Comparison of ENCODE assay signal across 1 cellular context in genomic region chr11:82996966-82997606, GRCh38.
TF ChIP-seq lines count a peak whose summit lies in the region.

No MANE protein-coding gene starts in this region.

TF ChIP-seq in GM12878, 131 proteins besides CTCF, POLR2A, EP300 and RAD21 (continued from another document and continues in another):
- TF ChIP-seq SKIL (IDR thresholded peaks at IDR 0.05; ENCODE audit: low read depth, poor library complexity, severe bottlenecking) (peak; percentile 96), RUNX3 (IDR thresholded peaks at IDR 0.05; ENCODE audit: low read length) (peak; percentile 79), SREBF1 (IDR thresholded peaks at IDR 0.05; ENCODE audit: low read length) (no peak), NBN (IDR thresholded peaks at IDR 0.05) (peak; percentile 63; the same call in 1 of the 2 replicates), MEF2B (IDR thresholded peaks at IDR 0.05; ENCODE audit: partially characterized antibody, poor library complexity, severe bottlenecking) (peak; percentile 81), FOXM1 (IDR thresholded peaks at IDR 0.05; ENCODE audit: low read depth, low read length) (peak; percentile 75), RELB (IDR thresholded peaks at IDR 0.05; ENCODE audit: low read depth) (peak; percentile 60; the same call in 1 of the 2 replicates), DPF2 (IDR thresholded peaks at IDR 0.05) (peak; percentile 94), CEBPB (IDR thresholded peaks at IDR 0.05; ENCODE audit: borderline replicate concordance in 1 of 2, low read depth in 2 of 2, low read length in 2 of 2) (no peak), ZBTB40 (IDR thresholded peaks at IDR 0.05; ENCODE audit: borderline replicate concordance) (no peak), CBFB (IDR thresholded peaks at IDR 0.05; ENCODE audit: low read depth) (peak; percentile 59; the same call in 1 of the 2 replicates), POLR2AphosphoS5 (IDR thresholded peaks at IDR 0.05; ENCODE audit: low read length) (0 out of 2 replicates have a peak, but pooled peaks have one; percentile 29), NR2F1 (conservative IDR thresholded peaks at IDR 0.05) (peak; percentile 98), IRF3 (IDR thresholded peaks at IDR 0.05) (no peak), POU2F2 (IDR thresholded peaks at IDR 0.05; ENCODE audit: borderline replicate concordance, low read depth, low read length) (no peak; the same call in 2 of the 3 replicates), ETV6 (conservative IDR thresholded peaks at IDR 0.05 in 1 of 2, IDR thresholded peaks at IDR 0.05 in 1 of 2; ENCODE audit: borderline replicate concordance in 1 of 2, low read depth in 1 of 2) (peak in 1 of 2 experiments; percentile 86; a peak in 2 of 4 replicates), ZNF24 (IDR thresholded peaks at IDR 0.05) (peak; percentile 87), RAD51 (IDR thresholded peaks at IDR 0.05) (no peak), FOS (IDR thresholded peaks at IDR 0.05; ENCODE audit: borderline replicate concordance, extremely low read depth, insufficient read length) (no peak), IKZF1 (conservative IDR thresholded peaks at IDR 0.05) (peak; percentile 87), CBX3 (IDR thresholded peaks at IDR 0.05; ENCODE audit: borderline replicate concordance, low read depth) (no peak), NKRF (conservative IDR thresholded peaks at IDR 0.05) (peak; percentile 60), E4F1 (IDR thresholded peaks at IDR 0.05; ENCODE audit: borderline replicate concordance, partially characterized antibody) (no peak), IRF4 (IDR thresholded peaks at IDR 0.05; ENCODE audit: low read depth, low read length) (peak; percentile 94), ELK1 (IDR thresholded peaks at IDR 0.05; ENCODE audit: low read depth, low read length) (no peak), IKZF2 (IDR thresholded peaks at IDR 0.05) (peak; percentile 76 to 93; a peak in 3 of 4 replicates), SP1 (IDR thresholded peaks at IDR 0.05; ENCODE audit: low read depth, low read length) (no peak), MTA2 (IDR thresholded peaks at IDR 0.05; ENCODE audit: low read depth) (peak; percentile 95), TCF3 (IDR thresholded peaks at IDR 0.05; ENCODE audit: borderline replicate concordance, insufficient read depth, low read depth, low read length) (peak; percentile 92), HCFC1 (IDR thresholded peaks at IDR 0.05; ENCODE audit: low read length) (no peak), POLR2AphosphoS2 (IDR thresholded peaks at IDR 0.05; ENCODE audit: low read depth, low read length) (no peak), NFXL1 (IDR thresholded peaks at IDR 0.05; ENCODE audit: borderline replicate concordance) (no peak), RELA (IDR thresholded peaks at IDR 0.05; ENCODE audit: borderline replicate concordance, partially characterized antibody) (peak; percentile 46), SMC3 (IDR thresholded peaks at IDR 0.05; ENCODE audit: borderline replicate concordance, low read length) (no peak), GATAD2B (conservative IDR thresholded peaks at IDR 0.05; ENCODE audit: low read depth) (peak; percentile 30; the same call in 1 of the 2 replicates), ZNF207 (IDR thresholded peaks at IDR 0.05; ENCODE audit: borderline replicate concordance) (peak; percentile 83; the same call in 1 of the 2 replicates), RCOR1 (conservative IDR thresholded peaks at IDR 0.05; ENCODE audit: low read depth, low read length) (peak; percentile 47; the same call in 1 of the 2 replicates), PAX5 (IDR thresholded peaks at IDR 0.05; ENCODE audit: borderline replicate concordance, low read depth, low read length) (peak; percentile 70; the same call in 1 of the 2 replicates), ATF7 (IDR thresholded peaks at IDR 0.05; ENCODE audit: low read depth) (peak; percentile 87), E2F8 (IDR thresholded peaks at IDR 0.05; ENCODE audit: low read depth, partially characterized antibody) (peak; percentile 24), MXI1 (IDR thresholded peaks at IDR 0.05; ENCODE audit: low read depth, low read length) (no peak), BHLHE40 (IDR thresholded peaks at IDR 0.05; ENCODE audit: borderline replicate concordance in 1 of 2, low read depth in 2 of 2, low read length in 1 of 2) (peak; percentile 35 to 69; a peak in 3 of 4 replicates), MLLT1 (IDR thresholded peaks at IDR 0.05) (peak; percentile 58; the same call in 1 of the 2 replicates), NFIC (IDR thresholded peaks at IDR 0.05; ENCODE audit: low read depth, low read length) (peak; percentile 71; the same call in 1 of the 2 replicates)
